Comparison of ENCODE assay signal across 18 cellular contexts in the genomic region with DNA sequence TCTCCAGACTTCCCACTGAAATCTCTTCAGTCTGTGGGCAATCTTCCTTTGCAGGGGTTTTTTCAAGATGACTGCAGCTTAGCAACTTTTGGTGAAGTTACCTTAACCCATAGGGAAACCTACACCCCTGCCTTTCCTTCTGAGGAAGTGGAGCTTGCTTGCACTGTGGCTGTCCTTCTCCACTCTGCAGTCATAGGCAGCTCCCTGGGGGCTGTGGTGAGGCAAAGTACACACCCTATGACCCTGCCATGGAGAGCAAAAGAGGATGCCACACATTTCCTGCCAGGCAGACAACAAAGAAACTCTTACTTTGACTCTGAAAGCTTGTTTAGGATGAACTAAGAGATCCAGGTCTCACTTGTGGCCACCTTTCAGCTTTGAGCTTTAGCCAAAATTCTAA.
DNase-seq lines count a peak whose midpoint lies in the region; ATAC-seq and TF ChIP-seq lines count a peak whose summit lies in the region.
"Had no signal": no experiment of that assay in that cellular context is flagged by ENCODE, and none has a peak within 500 bp of the region (broad histone marks: within the 10 kb centered on the region; RNA-seq: fewer than 3 reads in every experiment).

No MANE protein-coding gene starts in this region.

- H3K4ac ChIP-seq in H9 (ENCODE audit: low read depth, low read length): no peak overlapping the region

- no peaks in the 10 kb centered on the region; the same call in 1 of the 2 replicates for H3K4me1 ChIP-seq in H9 (ENCODE audit: insufficient read depth, low read length)

- no peak overlapping the region for H2BK12ac ChIP-seq in H9 (ENCODE audit: insufficient read length, low read depth, low read length)

- no peaks in the 10 kb centered on the region for H3K79me1 ChIP-seq in H9 (ENCODE audit: insufficient read depth, low read depth, low read length, poor library complexity, severe bottlenecking)

- no peak overlapping the region for H2BK5ac ChIP-seq in H9 (ENCODE audit: insufficient read length, low read length)

- H4K91ac ChIP-seq in H9 (ENCODE audit: insufficient read length, low read depth, low read length): no peak overlapping the region

- H3K14ac ChIP-seq in H9 (ENCODE audit: insufficient read depth, low read length): no peak overlapping the region

- H2BK20ac ChIP-seq in H9 (ENCODE audit: low read depth, low read length, poor library complexity, severe bottlenecking): no peak overlapping the region

- no peak overlapping the region for H3K18ac ChIP-seq in H9 (ENCODE audit: insufficient read length, low read depth, low read length)

- no peaks in the 10 kb centered on the region for H3K9me3 ChIP-seq in H9 (ENCODE audit: control insufficient read depth, low read depth, low read length)
- H3K9me3 ChIP-seq: ovary had no signal

- no peaks in the 10 kb centered on the region for H3K79me2 ChIP-seq in H9 (ENCODE audit: insufficient read depth, low read length)

- H2BK15ac ChIP-seq in H9 (ENCODE audit: low read depth, low read length): no peak overlapping the region

- CTCF ChIA-PET in activated CD8-positive, alpha-beta memory T cell treated with anti-CD3 and anti-CD28 coated beads, Interleukin-2, amount 10 ng/mL, durations not matched to agents 7 days and 5 days (lab: Charles Lee): interaction anchor here (0.6 to 2.0 kb wide), 5 partner anchors 16 to 26 kb away, joined by 3 to 11 read pairs (median 3); no protein-coding TSS in a partner anchor
- CTCF ChIA-PET in T-cell (lab: Charles Lee): interaction anchor here (0.5 to 1.3 kb wide), 2 partner anchors 23 to 195 kb away, joined by 3 read pairs; no protein-coding TSS in a partner anchor

- no peak overlapping the region for H3K9ac ChIP-seq in H9 (ENCODE audit: extremely low read depth, insufficient read length, low read length)

- H3K27me3 Mint-ChIP-seq in activated CD8-positive, alpha-beta memory T cell treated with anti-CD3 and anti-CD28 coated beads, Interleukin-2, amount 10 ng/mL, durations not matched to agents 7 days and 5 days: peaks cover 26% of the 10 kb centered on the region
- H3K27me3 Mint-ChIP-seq in T-cell (no peaks in the 10 kb centered on the region), H9 (ENCODE audit: low read depth) (no peaks in the 10 kb centered on the region)
- peaks cover 0 to 14% of the 10 kb centered on the region in 2 donors for H3K27me3 Mint-ChIP-seq in natural killer cell treated with Interleukin-12 subunit alpha and Interleukin-12 subunit beta and Interleukin-15 and Interleukin-18, amount 100 ng/mL, for 72 hours
- H3K27me3 Mint-ChIP-seq: type B pancreatic cell had no signal

- no peaks in the 10 kb centered on the region for H3K27me3 ChIP-seq in H9 (ENCODE audit: insufficient read depth, low read length)
- H3K27me3 ChIP-seq: ovary, spleen had no signal

- peak overlapping the region; percentile 82 for H3K27ac Mint-ChIP-seq in activated CD8-positive, alpha-beta memory T cell treated with anti-CD3 and anti-CD28 coated beads, Interleukin-2, amount 10 ng/mL, durations not matched to agents 7 days and 5 days
- H3K27ac Mint-ChIP-seq in T-cell (peak overlapping the region; percentile 5 to 19), H9 (no peak overlapping the region)
- H3K27ac Mint-ChIP-seq in natural killer cell treated with Interleukin-12 subunit alpha and Interleukin-12 subunit beta and Interleukin-15 and Interleukin-18, amount 100 ng/mL, for 72 hours: peak overlapping the region; percentile 78 to 89
- H3K27ac Mint-ChIP-seq: brain, type B pancreatic cell had no signal

- H3K56ac ChIP-seq in H9 (ENCODE audit: insufficient read length, low read depth, low read length): no peak overlapping the region

- no peaks in the 10 kb centered on the region for H3K9me3 Mint-ChIP-seq in activated CD8-positive, alpha-beta memory T cell treated with anti-CD3 and anti-CD28 coated beads, Interleukin-2, amount 10 ng/mL, durations not matched to agents 7 days and 5 days (ENCODE audit: low read depth)
- H3K9me3 Mint-ChIP-seq in T-cell: peaks cover 0 to 6% (median 0%) of the 10 kb centered on the region in 3 donors
- peaks cover 5% of the 10 kb centered on the region for H3K9me3 Mint-ChIP-seq in natural killer cell treated with Interleukin-12 subunit alpha and Interleukin-12 subunit beta and Interleukin-15 and Interleukin-18, amount 100 ng/mL, for 72 hours
- no peaks in the 10 kb centered on the region for H3K9me3 Mint-ChIP-seq in H9
- H3K9me3 Mint-ChIP-seq: type B pancreatic cell had no signal

- peak; percentile 68 for ATAC-seq in activated CD8-positive, alpha-beta memory T cell treated with anti-CD3 and anti-CD28 coated beads, Interleukin-2, amount 10 ng/mL, durations not matched to agents 7 days and 5 days
- ATAC-seq in HG02981 (IDR thresholded peaks at IDR 0.05; ENCODE audit: unreplicated experiment) (peak; percentile 79), T-cell (replicated peaks in 1 of 4) (peak; percentile 52 to 93 (median 75)), HG03571 (IDR thresholded peaks at IDR 0.05; ENCODE audit: unreplicated experiment) (no peak), HG02623 (IDR thresholded peaks at IDR 0.05; ENCODE audit: unreplicated experiment) (no peak)
- no peak for ATAC-seq in natural killer cell treated with Interleukin-12 subunit alpha and Interleukin-12 subunit beta and Interleukin-15 and Interleukin-18, amount 100 ng/mL, for 72 hours

- no peak overlapping the region for H2AK5ac ChIP-seq in H9 (ENCODE audit: insufficient read length, low read length)

- TF ChIP-seq CTCF in H9 (conservative IDR thresholded peaks at IDR 0.05): no peak

- no peaks in the 10 kb centered on the region for H3K23me2 ChIP-seq in H9 (ENCODE audit: insufficient read length, low read depth, low read length, poor library complexity, severe bottlenecking)

- POLR2A ChIA-PET in T-cell (lab: Charles Lee): no interaction called here

- H4K5ac ChIP-seq in H9 (ENCODE audit: insufficient read length, low read depth, low read length): no peak overlapping the region

- H3K4me1 Mint-ChIP-seq in activated CD8-positive, alpha-beta memory T cell treated with anti-CD3 and anti-CD28 coated beads, Interleukin-2, amount 10 ng/mL, durations not matched to agents 7 days and 5 days: peaks cover 25% of the 10 kb centered on the region
- H3K4me1 Mint-ChIP-seq in T-cell (peaks cover 25 to 35% (median 25%) of the 10 kb centered on the region in 3 donors), H9 (peaks cover 0 to 2% of the 10 kb centered on the region in 2 experiments; a peak in 2 of 4 replicates)
- peaks cover 16 to 18% of the 10 kb centered on the region in 2 donors for H3K4me1 Mint-ChIP-seq in natural killer cell treated with Interleukin-12 subunit alpha and Interleukin-12 subunit beta and Interleukin-15 and Interleukin-18, amount 100 ng/mL, for 72 hours (ENCODE audit: low read depth in 2 of 2)
- H3K4me1 Mint-ChIP-seq: brain had no signal

- H3K4me3 Mint-ChIP-seq in activated CD8-positive, alpha-beta memory T cell treated with anti-CD3 and anti-CD28 coated beads, Interleukin-2, amount 10 ng/mL, durations not matched to agents 7 days and 5 days: no peak overlapping the region
- H3K4me3 Mint-ChIP-seq in T-cell (peak overlapping the region in 2 of 3 donors; percentile 9 to 43), H9 (no peak overlapping the region)
- H3K4me3 Mint-ChIP-seq in natural killer cell treated with Interleukin-12 subunit alpha and Interleukin-12 subunit beta and Interleukin-15 and Interleukin-18, amount 100 ng/mL, for 72 hours: no peak overlapping the region
- H3K4me3 Mint-ChIP-seq: brain, type B pancreatic cell had no signal

- no peaks in the 10 kb centered on the region for H4K20me1 ChIP-seq in H9 (ENCODE audit: control insufficient read depth, insufficient read depth, insufficient read length)

- H3T11ph ChIP-seq in H9 (ENCODE audit: low read length): no peak overlapping the region

- no peak overlapping the region for H4K8ac ChIP-seq in H9 (replicated peaks; ENCODE audit: insufficient read length, low read depth, low read length)

- no peak overlapping the region for H2AFZ ChIP-seq in H9 (ENCODE audit: low read length)

- no peak overlapping the region for H3K4me2 ChIP-seq in H9 (ENCODE audit: insufficient read depth, insufficient read length, low read length)

- H3K27ac ChIP-seq in H9 (ENCODE audit: insufficient read length, low read depth, low read length): no peak overlapping the region
- H3K27ac ChIP-seq: ovary had no signal

- DNase-seq in activated CD8-positive, alpha-beta memory T cell treated with anti-CD3 and anti-CD28 coated beads, Interleukin-2, amount 10 ng/mL, durations not matched to agents 7 days and 5 days: peak; percentile 64
- DNase-seq in activated CD8-positive, alpha-beta memory T cell treated with anti-CD3 and anti-CD28 coated beads, Interleukin-2, amount 50 U/mL, for 48 hours: no peak
- DNase-seq in T-cell: peak in 6 of 34 experiments; percentile 4 to 12 (median 7)
- DNase-seq in natural killer cell treated with Interleukin-12 subunit alpha and Interleukin-12 subunit beta and Interleukin-15 and Interleukin-18, amount 100 ng/mL, for 72 hours (ENCODE audit: low spot score): no peak
- no peak for DNase-seq in H9
- DNase-seq: ACHN; activated T-cell treated with anti-CD3 and anti-CD28 coated beads, Interleukin-2, amount 50 U/mL, for 48 hours; H7; mesendoderm; NCI-H2029; ovary; SIG-M5; spleen had no signal

- no peak overlapping the region for H3K23ac ChIP-seq in H9 (ENCODE audit: insufficient read length, low read depth, low read length)

- no peak overlapping the region for H2BK120ac ChIP-seq in H9 (ENCODE audit: low read depth, low read length, poor library complexity, severe bottlenecking)

- peaks cover 6% of the 10 kb centered on the region for H3K36me3 Mint-ChIP-seq in activated CD8-positive, alpha-beta memory T cell treated with anti-CD3 and anti-CD28 coated beads, Interleukin-2, amount 10 ng/mL, durations not matched to agents 7 days and 5 days
- no peaks in the 10 kb centered on the region for H3K36me3 Mint-ChIP-seq in T-cell
- peaks cover 11% of the 10 kb centered on the region for H3K36me3 Mint-ChIP-seq in natural killer cell treated with Interleukin-12 subunit alpha and Interleukin-12 subunit beta and Interleukin-15 and Interleukin-18, amount 100 ng/mL, for 72 hours
- no peaks in the 10 kb centered on the region for H3K36me3 Mint-ChIP-seq in H9 (ENCODE audit: insufficient read depth in 1 of 3, low read depth in 3 of 3)
- H3K36me3 Mint-ChIP-seq: brain, type B pancreatic cell had no signal

Comparison
In these comparisons a context has a peak if more than half of its experiments do, and no peak if none do; other contexts are left out.
1. ATAC-seq: peak in activated CD8-positive, alpha-beta memory T cell treated with anti-CD3 and anti-CD28 coated beads, Interleukin-2, amount 10 ng/mL, durations not matched to agents 7 days and 5 days (single experiment), HG02981 (single experiment) and T-cell (4 of 4); none in natural killer cell treated with Interleukin-12 subunit alpha and Interleukin-12 subunit beta and Interleukin-15 and Interleukin-18, amount 100 ng/mL, for 72 hours (0 of 2), HG03571 (single experiment) and HG02623 (single experiment).
2. H3K27ac Mint-ChIP-seq: peak in activated CD8-positive, alpha-beta memory T cell treated with anti-CD3 and anti-CD28 coated beads, Interleukin-2, amount 10 ng/mL, durations not matched to agents 7 days and 5 days (single experiment), T-cell (2 of 2) and natural killer cell treated with Interleukin-12 subunit alpha and Interleukin-12 subunit beta and Interleukin-15 and Interleukin-18, amount 100 ng/mL, for 72 hours (2 of 2); none in H9 (0 of 3).
3. H3K4me3 Mint-ChIP-seq: peak in T-cell (2 of 3); none in activated CD8-positive, alpha-beta memory T cell treated with anti-CD3 and anti-CD28 coated beads, Interleukin-2, amount 10 ng/mL, durations not matched to agents 7 days and 5 days (single experiment), natural killer cell treated with Interleukin-12 subunit alpha and Interleukin-12 subunit beta and Interleukin-15 and Interleukin-18, amount 100 ng/mL, for 72 hours (single experiment) and H9 (0 of 2).